Comparison of ENCODE assay signal across 23 cellular contexts in genomic region chr5:62348723-62349481, GRCh38. TPM values are rescaled to one million over a fixed set of nuclear protein-coding genes. Genes with fewer than 3 reads are reported as not detected.
DNase-seq lines count a peak whose midpoint lies in the region; ATAC-seq and TF ChIP-seq lines count a peak whose summit lies in the region.
"Had no signal": no experiment of that assay in that cellular context is flagged by ENCODE, and none has a peak within 500 bp of the region (broad histone marks: within the 10 kb centered on the region; RNA-seq: fewer than 3 reads in every experiment).

No MANE protein-coding gene starts in this region.

- no peak overlapping the region for H3K4me3 Mint-ChIP-seq in activated naive CD4-positive, alpha-beta T cell treated with anti-CD3 and anti-CD28 coated beads, Interleukin-2, amount 50 U/mL, for 24 hours
- H3K4me3 Mint-ChIP-seq in T-cell (no peak overlapping the region), progenitor cell of endocrine pancreas (ENCODE audit: low read depth) (no peak overlapping the region)
- peak overlapping the region in 1 of 2 donors; percentile 11 for H3K4me3 Mint-ChIP-seq in effector memory CD8-positive, alpha-beta T cell
- H3K4me3 Mint-ChIP-seq: neural crest cell; stimulated activated naive B cell treated with anti-CD40 and anti-IgM and Interleukin-4, amounts not matched to agents 10 μg/mL and 1 μg/mL and 100 μg/mL, for 72 hours; T-helper 1 cell treated with Interleukin-12 subunit alpha and Interleukin-12 subunit beta and Interleukin-4 antibody, amounts not matched to agents 30 μg/mL and 1 μg/mL, for 36 hours had no signal

- peaks cover 30% of the 10 kb centered on the region for H3K4me1 Mint-ChIP-seq in activated naive CD4-positive, alpha-beta T cell treated with anti-CD3 and anti-CD28 coated beads, Interleukin-2, amount 50 U/mL, for 24 hours
- H3K4me1 Mint-ChIP-seq in T-cell = peaks cover 8 to 27% (median 26%) of the 10 kb centered on the region in 3 donors
- H3K4me1 Mint-ChIP-seq in effector memory CD8-positive, alpha-beta T cell (ENCODE audit: low read depth in 2 of 2) = peaks cover 7 to 26% of the 10 kb centered on the region in 2 donors
- H3K4me1 Mint-ChIP-seq in progenitor cell of endocrine pancreas (ENCODE audit: low read depth) = peaks cover 3% of the 10 kb centered on the region
- H3K4me1 Mint-ChIP-seq: neural crest cell had no signal

- POLR2A ChIA-PET in T-cell (lab: Charles Lee) = no interaction called here

- peak overlapping the region; percentile 3 for H3K27ac Mint-ChIP-seq in activated naive CD4-positive, alpha-beta T cell treated with anti-CD3 and anti-CD28 coated beads, Interleukin-2, amount 50 U/mL, for 24 hours
- H3K27ac Mint-ChIP-seq in T-cell (peak overlapping the region; percentile 67 to 82), progenitor cell of endocrine pancreas (peak overlapping the region; percentile 76)
- H3K27ac Mint-ChIP-seq in effector memory CD8-positive, alpha-beta T cell = peak overlapping the region; percentile 85 to 90
- H3K27ac Mint-ChIP-seq: T-helper 1 cell treated with Interleukin-12 subunit alpha and Interleukin-12 subunit beta and Interleukin-4 antibody, amounts not matched to agents 30 μg/mL and 1 μg/mL, for 36 hours had no signal

- no peaks in the 10 kb centered on the region for H3K9me3 Mint-ChIP-seq in activated naive CD4-positive, alpha-beta T cell treated with anti-CD3 and anti-CD28 coated beads, Interleukin-2, amount 50 U/mL, for 24 hours
- H3K9me3 Mint-ChIP-seq in T-cell = no peaks in the 10 kb centered on the region
- H3K9me3 Mint-ChIP-seq in effector memory CD8-positive, alpha-beta T cell = no peaks in the 10 kb centered on the region
- H3K9me3 Mint-ChIP-seq in progenitor cell of endocrine pancreas (ENCODE audit: low read depth) = no peaks in the 10 kb centered on the region
- H3K9me3 Mint-ChIP-seq: neural crest cell; stimulated activated naive B cell treated with anti-CD40 and anti-IgM and Interleukin-4, amounts not matched to agents 10 μg/mL and 1 μg/mL and 100 μg/mL, for 72 hours; T-helper 1 cell treated with Interleukin-12 subunit alpha and Interleukin-12 subunit beta and Interleukin-4 antibody, amounts not matched to agents 30 μg/mL and 1 μg/mL, for 36 hours had no signal

- DNase-seq in activated naive CD4-positive, alpha-beta T cell (lab: John Stamatoyannopoulos, UW) = no peak
- DNase-seq in T-cell (no peak), progenitor cell of endocrine pancreas (ENCODE audit: low spot score, unreplicated experiment) (no peak), NCI-H345 treated with DMSO at 0.1 percent for 48 hours (lab: John Stamatoyannopoulos, UW; ENCODE audit: unreplicated experiment) (no peak), GM13977 (ENCODE audit: low spot score) (no peak)
- no peak for DNase-seq in effector memory CD8-positive, alpha-beta T cell
- DNase-seq: activated effector memory CD4-positive, alpha-beta T cell treated with anti-CD3 and anti-CD28 coated beads, Interleukin-2, amount 50 U/mL, for 16 hours; caudate nucleus; DMS79; heart right ventricle; IMR-90; NCI-H510A treated with DMSO at 0.1 percent for 48 hours; NK-92 treated with Interleukin-12 subunit alpha and Interleukin-12 subunit beta, amount 100 ng/mL, for 24 hours; SJCRH30; stimulated activated CD4-positive, alpha-beta T cell treated with anti-CD3 and anti-CD28 coated beads, Interleukin-2, amount 100 ng/mL, for 24 hours; stimulated activated naive B cell treated with anti-CD40 and anti-IgM and Interleukin-4, amounts not matched to agents 10 μg/mL and 1 μg/mL and 100 μg/mL, for 72 hours; WERI-Rb-1 had no signal

- peaks cover 4% of the 10 kb centered on the region for H3K36me3 Mint-ChIP-seq in activated naive CD4-positive, alpha-beta T cell treated with anti-CD3 and anti-CD28 coated beads, Interleukin-2, amount 50 U/mL, for 24 hours
- H3K36me3 Mint-ChIP-seq in T-cell = peaks cover 26% of the 10 kb centered on the region
- peaks cover 55% of the 10 kb centered on the region for H3K36me3 Mint-ChIP-seq in effector memory CD8-positive, alpha-beta T cell (ENCODE audit: insufficient read depth)
- H3K36me3 Mint-ChIP-seq in progenitor cell of endocrine pancreas (ENCODE audit: insufficient read depth) = peaks cover 11% of the 10 kb centered on the region

- CTCF ChIA-PET in T-cell (lab: Charles Lee) = interaction anchor here in 1 of 2 donors (0.5 to 1.6 kb wide), 3 partner anchors 57 to 124 kb away, joined by 3 to 8 read pairs (median 5); no protein-coding TSS in a partner anchor

- no peaks in the 10 kb centered on the region for H3K27me3 Mint-ChIP-seq in activated naive CD4-positive, alpha-beta T cell treated with anti-CD3 and anti-CD28 coated beads, Interleukin-2, amount 50 U/mL, for 24 hours
- H3K27me3 Mint-ChIP-seq in T-cell = no peaks in the 10 kb centered on the region
- H3K27me3 Mint-ChIP-seq in effector memory CD8-positive, alpha-beta T cell = no peaks in the 10 kb centered on the region
- no peaks in the 10 kb centered on the region for H3K27me3 Mint-ChIP-seq in progenitor cell of endocrine pancreas
- H3K27me3 Mint-ChIP-seq: stimulated activated naive B cell treated with anti-CD40 and anti-IgM and Interleukin-4, amounts not matched to agents 10 μg/mL and 1 μg/mL and 100 μg/mL, for 72 hours had no signal

- in situ Hi-C loops in GM13977 (cut with MboI; ENCODE audit: low pct_unique_long_range_greater_than_20kb, low sequenced_read_pairs, unreplicated experiment) = no loop called here

- TF ChIP-seq CTCF in progenitor cell of endocrine pancreas (IDR thresholded peaks at IDR 0.05; ENCODE audit: unreplicated experiment) (no peak), GM13977 (IDR thresholded peaks at IDR 0.05; ENCODE audit: extremely low read depth, insufficient read depth, missing control alignments) (no peak)

- no peak for ATAC-seq in T-cell (replicated peaks in 1 of 4)
- no peak for ATAC-seq in effector memory CD8-positive, alpha-beta T cell (replicated peaks)
- no peak for ATAC-seq in GM18907 (IDR thresholded peaks at IDR 0.05; ENCODE audit: unreplicated experiment)
- ATAC-seq: GM12878; HCT116; heart right ventricle; stimulated activated naive B cell treated with anti-CD40 and anti-IgM and Interleukin-4, amounts not matched to agents 10 μg/mL and 1 μg/mL and 100 μg/mL, for 72 hours had no signal

RNA-seq across cellular contexts. Expression of gene KIF2A, which starts 42.9 kb away (rescaled TPM):
- total RNA-seq in T-cell = 100 to 1,000 TPM in 4 of 5 donors, 10 to 100 TPM in 1; 99.8 to 122 (median 107) TPM
- 69.3 and 75.3 TPM in 2 replicates for total RNA-seq in progenitor cell of endocrine pancreas

RNA-seq across cellular contexts. Expression of gene DIMT1, which starts 54.8 kb away (rescaled TPM):
- total RNA-seq in T-cell = 10 to 100 TPM; 18.5 to 27.5 (median 25.4) TPM
- total RNA-seq in progenitor cell of endocrine pancreas = 18.6 and 20.3 TPM in 2 replicates

Comparison
In these comparisons a context has a peak if more than half of its experiments do, and no peak if none do; other contexts are left out.
1. H3K27ac Mint-ChIP-seq: peak in every context shown above with its lines; median percentile 88 in effector memory CD8-positive, alpha-beta T cell; 76 in progenitor cell of endocrine pancreas; 74 in T-cell; 3 in activated naive CD4-positive, alpha-beta T cell treated with anti-CD3 and anti-CD28 coated beads, Interleukin-2, amount 50 U/mL, for 24 hours.